In the genomic region with DNA sequence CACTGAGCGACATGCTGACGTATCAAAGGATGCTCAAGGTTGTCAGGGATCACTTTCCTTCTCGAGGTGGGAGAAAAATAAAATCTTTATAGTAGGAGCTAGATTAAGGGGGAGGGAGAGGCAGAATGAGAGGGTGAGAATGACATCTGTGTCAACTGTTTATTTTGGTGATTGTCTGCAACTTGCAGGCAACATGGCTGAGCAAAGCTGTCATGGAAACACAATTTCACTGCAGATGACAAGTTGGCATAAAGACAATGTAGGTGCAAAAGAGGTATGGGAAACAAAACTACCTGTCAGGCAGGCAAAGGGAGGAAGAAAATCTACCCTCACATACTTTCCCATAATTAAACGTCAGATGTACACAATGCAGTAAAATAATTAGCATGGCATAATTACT, we compare ENCODE assay signal across 23 cellular contexts.
"Had no signal": no experiment of that assay in that cellular context is flagged by ENCODE, and none has a peak within 500 bp of the region (broad histone marks: within the 10 kb centered on the region; RNA-seq: fewer than 3 reads in every experiment).

No MANE protein-coding gene starts in this region.

- ATAC-seq: natural killer cell; right lobe of liver; stimulated activated memory B cell treated with anti-CD40 and anti-IgM and Interleukin-4, amounts not matched to agents 10 μg/mL and 1 μg/mL and 100 μg/mL, for 72 hours; stimulated activated naive CD8-positive, alpha-beta T cell treated with anti-CD3 and anti-CD28 coated beads, Interleukin-15, amount 100 ng/mL, for 72 hours had no signal

- H3K27ac ChIP-seq: left ventricle myocardium inferior, ovary, right atrium auricular region, right lobe of liver, tibial nerve, vagina had no signal

- H3K4me3 ChIP-seq: left ventricle myocardium inferior, lung, ovary, right atrium auricular region, right lobe of liver, smooth muscle cell, tibial nerve, vagina had no signal

- H3K4me2 ChIP-seq: smooth muscle cell had no signal

- H3K27me3 Mint-ChIP-seq: naive B cell; progenitor cell of endocrine pancreas; stimulated activated memory B cell treated with anti-CD40 and anti-IgM and Interleukin-4, amounts not matched to agents 10 μg/mL and 1 μg/mL and 100 μg/mL, for 72 hours; stimulated activated naive CD8-positive, alpha-beta T cell treated with anti-CD3 and anti-CD28 coated beads, Interleukin-15, amount 100 ng/mL, for 72 hours had no signal

- H3K27me3 ChIP-seq: ovary, right atrium auricular region, right lobe of liver, tibial nerve, vagina had no signal

- H3K9me3 ChIP-seq: left ventricle myocardium inferior, ovary, right atrium auricular region, right lobe of liver, tibial nerve, vagina had no signal

- H3K4me3 Mint-ChIP-seq: mesothelial cell of epicardium; naive B cell; natural killer cell; nephron progenitor cell; stimulated activated memory B cell treated with anti-CD40 and anti-IgM and Interleukin-4, amounts not matched to agents 10 μg/mL and 1 μg/mL and 100 μg/mL, for 72 hours; stimulated activated naive CD8-positive, alpha-beta T cell treated with anti-CD3 and anti-CD28 coated beads, Interleukin-15, amount 100 ng/mL, for 72 hours; type B pancreatic cell had no signal

- H3K4me1 Mint-ChIP-seq: naive B cell; natural killer cell; stimulated activated memory B cell treated with anti-CD40 and anti-IgM and Interleukin-4, amounts not matched to agents 10 μg/mL and 1 μg/mL and 100 μg/mL, for 72 hours; stimulated activated naive CD8-positive, alpha-beta T cell treated with anti-CD3 and anti-CD28 coated beads, Interleukin-15, amount 100 ng/mL, for 72 hours had no signal

- H3K9me3 Mint-ChIP-seq: mesothelial cell of epicardium; natural killer cell; nephron progenitor cell; stimulated activated memory B cell treated with anti-CD40 and anti-IgM and Interleukin-4, amounts not matched to agents 10 μg/mL and 1 μg/mL and 100 μg/mL, for 72 hours; type B pancreatic cell had no signal

- H3K27ac Mint-ChIP-seq: mesothelial cell of epicardium; natural killer cell; nephron progenitor cell; progenitor cell of endocrine pancreas; stimulated activated memory B cell treated with anti-CD40 and anti-IgM and Interleukin-4, amounts not matched to agents 10 μg/mL and 1 μg/mL and 100 μg/mL, for 72 hours; stimulated activated naive CD8-positive, alpha-beta T cell treated with anti-CD3 and anti-CD28 coated beads, Interleukin-15, amount 100 ng/mL, for 72 hours; type B pancreatic cell had no signal

- H3K36me3 Mint-ChIP-seq: mesothelial cell of epicardium; naive B cell; natural killer cell; stimulated activated memory B cell treated with anti-CD40 and anti-IgM and Interleukin-4, amounts not matched to agents 10 μg/mL and 1 μg/mL and 100 μg/mL, for 72 hours had no signal

- DNase-seq: left ventricle myocardium inferior; mesendoderm; naive B cell; natural killer cell; nephron progenitor cell; ovary; right lobe of liver; stimulated activated CD4-positive, alpha-beta T cell treated with anti-CD3 and anti-CD28 coated beads, Interleukin-1b, Interleukin-23, amount 100 ng/mL, for 48 hours; stimulated activated CD4-positive, alpha-beta T cell treated with anti-CD3 and anti-CD28 coated beads, Interleukin-2, amount 100 ng/mL, for 48 hours; stimulated activated CD4-positive, alpha-beta T cell treated with anti-CD3 and anti-CD28 coated beads, Interleukin-4, amount 100 ng/mL, for 4 hours; stimulated activated CD8-positive, alpha-beta memory T cell treated with anti-CD3 and anti-CD28 coated beads, Interleukin-4, amount 100 ng/mL, for 48 hours; stimulated activated naive CD4-positive, alpha-beta T cell treated with Interleukin-2 at 50 U/mL for 16 hours; stimulated activated naive CD8-positive, alpha-beta T cell treated with anti-CD3 and anti-CD28 coated beads, Interleukin-15, amount 100 ng/mL, for 72 hours; substantia nigra had no signal

- H3K36me3 ChIP-seq: left ventricle myocardium inferior, ovary, right atrium auricular region, right lobe of liver, tibial nerve, vagina had no signal
